ENCODE assay signal across 14 cellular contexts in the genomic region with DNA sequence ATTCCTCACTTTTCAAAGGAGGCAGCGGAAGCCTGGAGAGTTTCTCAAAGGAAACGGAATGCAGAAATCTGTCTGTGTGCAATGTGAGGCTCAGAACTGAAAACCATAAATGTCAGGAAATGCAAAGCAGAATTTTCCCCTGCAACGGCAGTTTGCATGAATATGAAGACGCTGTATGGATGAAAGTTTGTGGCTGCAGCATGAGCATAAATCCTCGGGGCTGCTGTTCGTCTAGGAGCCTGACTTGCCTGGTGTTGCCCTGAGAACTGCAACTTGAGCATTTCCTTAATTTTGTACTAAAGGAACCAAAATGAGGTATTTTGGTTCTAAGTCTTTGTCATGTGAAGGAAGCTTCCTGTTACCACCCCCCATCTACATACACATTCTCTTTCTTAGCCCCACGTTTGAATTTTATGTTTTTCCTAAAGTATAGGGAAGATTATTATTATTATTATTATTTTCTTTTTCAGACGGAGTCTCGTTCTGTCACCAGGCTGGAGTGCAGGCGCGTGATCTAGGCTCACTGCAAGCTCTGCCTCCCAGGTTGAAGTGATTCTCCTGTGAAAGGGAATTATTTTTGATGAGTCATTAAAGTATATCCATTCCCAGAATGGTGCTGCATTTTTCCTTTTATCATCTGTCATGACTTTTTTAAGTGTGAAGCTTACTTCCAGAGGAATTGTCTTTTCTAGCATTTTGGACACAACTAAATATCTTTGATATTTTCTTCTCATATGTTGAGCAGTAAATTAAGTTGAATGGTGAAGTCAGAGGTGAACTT. TPM values are rescaled to one million over a fixed set of nuclear protein-coding genes. Genes with fewer than 3 reads are reported as not detected.
DNase-seq lines count a peak whose midpoint lies in the region; ATAC-seq lines count a peak whose summit lies in the region.
"Had no signal": no experiment of that assay in that cellular context is flagged by ENCODE, and none has a peak within 500 bp of the region (broad histone marks: within the 10 kb centered on the region; RNA-seq: fewer than 3 reads in every experiment).

No MANE protein-coding gene starts in this region.

- no peaks in the 10 kb centered on the region for H3K36me3 ChIP-seq in CD4-positive, CD25-positive, alpha-beta regulatory T cell (ENCODE audit: control insufficient read depth, insufficient read depth, low read length)

- no peaks in the 10 kb centered on the region for H3K27me3 Mint-ChIP-seq in CD4-positive, CD25-positive, alpha-beta regulatory T cell
- H3K27me3 Mint-ChIP-seq: activated naive CD8-positive, alpha-beta T cell treated with anti-CD3 and anti-CD28 coated beads for 36 hours had no signal

- no peak overlapping the region for H3K27ac ChIP-seq in CD4-positive, CD25-positive, alpha-beta regulatory T cell (ENCODE audit: insufficient read depth, low read length, poor library complexity, severe bottlenecking)
- H3K27ac ChIP-seq: psoas muscle had no signal

- peak in 1 of 3 donors; percentile 12 for DNase-seq in CD4-positive, CD25-positive, alpha-beta regulatory T cell
- DNase-seq in RPMI7951 (ENCODE audit: low read depth) = peak; percentile 51
- DNase-seq in iris pigment epithelial cell (ENCODE audit: low read depth) = peak; percentile 50
- DNase-seq in RPMI8226 = no peak
- DNase-seq in NCI-H446 (lab: John Stamatoyannopoulos, UW) = no peak
- DNase-seq in left cardiac atrium = no peak
- DNase-seq: activated naive CD8-positive, alpha-beta T cell treated with anti-CD3 and anti-CD28 coated beads for 36 hours; C1 segment of cervical spinal cord; hypothalamus; mammary epithelial cell; psoas muscle had no signal

- H3K4me1 ChIP-seq in CD4-positive, CD25-positive, alpha-beta regulatory T cell (ENCODE audit: control insufficient read depth, insufficient read depth, low read length, poor library complexity, severe bottlenecking) = peaks cover 22% of the 10 kb centered on the region

- no peaks in the 10 kb centered on the region for H3K27me3 ChIP-seq in CD4-positive, CD25-positive, alpha-beta regulatory T cell (ENCODE audit: control insufficient read depth, insufficient read depth, low read length)

- H3K4me3 Mint-ChIP-seq in CD4-positive, CD25-positive, alpha-beta regulatory T cell = peak overlapping the region in 3 of 4 donors; percentile 50 to 64 (median 53)
- H3K4me3 Mint-ChIP-seq: activated naive CD8-positive, alpha-beta T cell treated with anti-CD3 and anti-CD28 coated beads for 36 hours; T-helper 1 cell treated with Interleukin-12 subunit alpha and Interleukin-12 subunit beta and Interleukin-4 antibody, amounts not matched to agents 30 μg/mL and 1 μg/mL, for 36 hours had no signal

- H3K4me1 Mint-ChIP-seq in CD4-positive, CD25-positive, alpha-beta regulatory T cell = peaks cover 5 to 30% (median 21%) of the 10 kb centered on the region in 4 donors

- H3K9me3 Mint-ChIP-seq in CD4-positive, CD25-positive, alpha-beta regulatory T cell = no peaks in the 10 kb centered on the region
- H3K9me3 Mint-ChIP-seq: activated naive CD8-positive, alpha-beta T cell treated with anti-CD3 and anti-CD28 coated beads for 36 hours; T-helper 1 cell treated with Interleukin-12 subunit alpha and Interleukin-12 subunit beta and Interleukin-4 antibody, amounts not matched to agents 30 μg/mL and 1 μg/mL, for 36 hours had no signal

- H3K27ac Mint-ChIP-seq in CD4-positive, CD25-positive, alpha-beta regulatory T cell = peak overlapping the region in 2 of 3 donors; percentile 61 to 64
- H3K27ac Mint-ChIP-seq: activated naive CD8-positive, alpha-beta T cell treated with anti-CD3 and anti-CD28 coated beads for 36 hours; T-helper 1 cell treated with Interleukin-12 subunit alpha and Interleukin-12 subunit beta and Interleukin-4 antibody, amounts not matched to agents 30 μg/mL and 1 μg/mL, for 36 hours had no signal

- no peaks in the 10 kb centered on the region for H3K36me3 Mint-ChIP-seq in CD4-positive, CD25-positive, alpha-beta regulatory T cell

- intact Hi-C loops in left cardiac atrium (cut with DNase I) = loop anchor here in 1 of 2 donors (10.0 kb wide), 1 partner anchor 116 kb away; no protein-coding TSS in a partner anchor

- H3K9me3 ChIP-seq in CD4-positive, CD25-positive, alpha-beta regulatory T cell (ENCODE audit: control insufficient read depth in 2 of 2, low read length in 2 of 2) = no peaks in the 10 kb centered on the region
- H3K9me3 ChIP-seq: psoas muscle had no signal

- peak overlapping the region; percentile 75 for H3K4me3 ChIP-seq in CD4-positive, CD25-positive, alpha-beta regulatory T cell (ENCODE audit: low read depth, low read length)
- H3K4me3 ChIP-seq: psoas muscle had no signal

- ATAC-seq in CD4-positive, CD25-positive, alpha-beta regulatory T cell (ENCODE audit: low read depth in 2 of 2) = no peak
- ATAC-seq in GM21786 (IDR thresholded peaks at IDR 0.05; ENCODE audit: unreplicated experiment) = peak; percentile 34
- ATAC-seq in left cardiac atrium = no peak
- no peak for ATAC-seq in GM21529 (IDR thresholded peaks at IDR 0.05; ENCODE audit: unreplicated experiment)
- ATAC-seq: psoas muscle had no signal

RNA-seq across cellular contexts. Expression of a gene that starts 33.1 kb away (rescaled TPM):
- total RNA-seq in CD4-positive, CD25-positive, alpha-beta regulatory T cell = 11.1 TPM
- polyA plus RNA-seq in CD4-positive, CD25-positive, alpha-beta regulatory T cell = 1 to 10 TPM; 2.0 to 4.3 (median 3.2) TPM
- 21.5 and 21.6 TPM in 2 replicates for total RNA-seq in RPMI7951 (2014; rRNA removed; shearing (Covaris generic))
- 10 to 100 TPM in 1 of 2 donors, 1 to 10 TPM in 1; 4.8 to 19.7 TPM for total RNA-seq in left cardiac atrium

Comparison
In these comparisons a context has a peak if more than half of its experiments do, and no peak if none do; other contexts are left out.
1. DNase-seq: peak in RPMI7951 (single experiment) and iris pigment epithelial cell (single experiment); none in RPMI8226 (single experiment), NCI-H446 (0 of 2) and left cardiac atrium (single experiment).